1 cellular context compared by ENCODE assay signal in the genomic region with DNA sequence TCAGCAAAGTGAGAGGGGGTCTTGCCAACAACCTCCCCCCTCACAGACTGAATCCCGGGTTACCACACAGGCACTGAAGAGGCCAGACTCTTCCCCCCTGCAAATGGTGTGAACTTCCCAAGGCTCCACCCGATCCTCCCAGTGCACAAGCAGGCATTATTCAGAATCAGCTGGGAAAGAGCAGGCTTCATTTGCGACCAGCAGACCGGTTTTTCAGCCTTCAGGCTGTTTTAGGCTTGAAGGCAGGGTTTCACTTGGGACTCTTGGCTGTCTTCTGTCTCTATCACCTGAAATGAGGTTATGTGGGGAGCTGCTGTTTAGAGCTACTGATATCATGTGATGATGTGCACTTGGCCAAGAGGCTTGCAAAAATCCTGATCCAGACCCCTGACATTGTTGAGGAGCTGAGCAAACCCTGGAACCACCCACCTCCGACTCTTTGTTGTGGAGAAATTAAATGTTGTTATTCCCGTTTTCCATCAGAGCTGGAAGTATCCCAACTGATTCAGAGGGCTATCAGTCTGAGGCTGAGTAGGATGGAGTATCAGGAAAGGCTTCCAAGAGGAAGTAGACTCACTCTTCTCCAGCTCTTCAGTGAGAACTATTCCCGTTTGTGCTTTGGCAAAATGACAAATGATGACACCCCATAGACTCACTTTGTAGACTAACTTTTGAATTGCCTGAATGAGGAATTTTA.
TF ChIP-seq lines count a peak whose summit lies in the region.

No MANE protein-coding gene starts in this region.

TF ChIP-seq in A549, 52 proteins besides CTCF, POLR2A, EP300 and RAD21 (continued from another document):
- no peak for TF ChIP-seq FOXS1 (CRISPR knock-in tag; IDR thresholded peaks at IDR 0.05)
- TF ChIP-seq MAZ (IDR thresholded peaks at IDR 0.05; ENCODE audit: borderline replicate concordance, low read depth, low read length) = no peak
- TF ChIP-seq, protein P1, sequence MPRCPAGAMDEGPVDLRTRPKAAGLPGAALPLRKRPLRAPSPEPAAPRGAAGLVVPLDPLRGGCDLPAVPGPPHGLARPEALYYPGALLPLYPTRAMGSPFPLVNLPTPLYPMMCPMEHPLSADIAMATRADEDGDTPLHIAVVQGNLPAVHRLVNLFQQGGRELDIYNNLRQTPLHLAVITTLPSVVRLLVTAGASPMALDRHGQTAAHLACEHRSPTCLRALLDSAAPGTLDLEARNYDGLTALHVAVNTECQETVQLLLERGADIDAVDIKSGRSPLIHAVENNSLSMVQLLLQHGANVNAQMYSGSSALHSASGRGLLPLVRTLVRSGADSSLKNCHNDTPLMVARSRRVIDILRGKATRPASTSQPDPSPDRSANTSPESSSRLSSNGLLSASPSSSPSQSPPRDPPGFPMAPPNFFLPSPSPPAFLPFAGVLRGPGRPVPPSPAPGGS (IDR thresholded peaks at IDR 0.05) = no peak
